In the genomic region with DNA sequence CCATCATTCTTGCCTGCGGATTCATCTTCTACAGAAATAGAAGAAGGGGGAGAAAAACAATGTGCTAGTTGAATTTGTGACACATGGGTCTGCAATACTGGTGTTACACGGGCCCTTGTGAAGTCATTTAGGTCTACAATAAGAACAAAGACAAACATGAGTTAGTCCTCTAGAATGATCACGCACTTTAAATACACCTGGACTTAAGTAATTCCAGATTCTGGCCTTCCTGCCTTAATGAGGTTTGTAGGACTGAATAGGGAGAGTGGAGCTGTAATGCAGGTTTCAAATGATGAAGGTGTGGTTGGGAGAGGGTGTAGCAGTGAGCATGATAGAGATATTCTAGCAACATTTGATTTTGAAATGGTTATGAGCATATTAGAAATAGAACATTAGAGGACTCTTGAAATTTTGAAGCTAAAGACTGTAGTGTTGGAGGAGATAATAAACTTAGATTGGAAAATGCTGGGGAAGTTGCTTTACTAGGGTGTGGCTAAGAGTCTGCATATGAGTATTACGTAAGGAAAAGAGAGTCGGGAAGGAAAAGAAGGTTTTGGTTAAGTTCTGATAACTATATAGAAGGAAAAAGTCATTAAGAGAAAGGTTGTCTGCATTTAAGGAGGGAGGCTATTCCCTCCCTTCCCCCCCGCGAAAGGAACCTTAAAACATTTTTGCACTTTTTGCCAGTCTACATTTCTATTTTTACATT, we compare ENCODE assay signal across 8 cellular contexts. TPM values are rescaled to one million over a fixed set of nuclear protein-coding genes. Genes with fewer than 3 reads are reported as not detected.
DNase-seq lines count a peak whose midpoint lies in the region; ATAC-seq and TF ChIP-seq lines count a peak whose summit lies in the region.

No MANE protein-coding gene starts in this region.

- H3K27ac Mint-ChIP-seq in activated naive CD4-positive, alpha-beta T cell treated with anti-CD3 and anti-CD28 coated beads, Interleukin-2, amount 50 U/mL, for 72 hours = peak overlapping the region; percentile 98 to 99

- peaks cover 30 to 51% of the 10 kb centered on the region in 2 donors for H3K36me3 Mint-ChIP-seq in activated naive CD4-positive, alpha-beta T cell treated with anti-CD3 and anti-CD28 coated beads, Interleukin-2, amount 50 U/mL, for 72 hours

- H3K27me3 ChIP-seq in thymus (ENCODE audit: control insufficient read depth, insufficient read depth) = no peaks in the 10 kb centered on the region

- peak overlapping the region; percentile 74 for H3K4me3 ChIP-seq in thymus (ENCODE audit: low read length)

- H3K9me3 Mint-ChIP-seq in activated naive CD4-positive, alpha-beta T cell treated with anti-CD3 and anti-CD28 coated beads, Interleukin-2, amount 50 U/mL, for 72 hours = no peaks in the 10 kb centered on the region

- H3K36me3 ChIP-seq in thymus (ENCODE audit: control insufficient read depth, insufficient read depth) = no peaks in the 10 kb centered on the region

- H3K27ac ChIP-seq in thymus (ENCODE audit: low read depth) = peak overlapping the region; percentile 95

- 25% methylated on average over 7 of the region's 7 CpGs for WGBS in thymus

- H3K9me3 ChIP-seq in thymus (ENCODE audit: control insufficient read depth) = no peaks in the 10 kb centered on the region

- peaks cover 2% of the 10 kb centered on the region for H3K4me1 ChIP-seq in thymus (ENCODE audit: control insufficient read depth, insufficient read depth, low read length)

- no peak for TF ChIP-seq POLR2A in GM18505 (IDR thresholded peaks at IDR 0.05; ENCODE audit: borderline replicate concordance, extremely low read depth, insufficient read depth, insufficient read length)

- ATAC-seq in activated naive CD4-positive, alpha-beta T cell treated with anti-CD3 and anti-CD28 coated beads, Interleukin-2, amount 50 U/mL, for 72 hours = no peak
- no peak for ATAC-seq in GM18505 (IDR thresholded peaks at IDR 0.05; ENCODE audit: unreplicated experiment)

- DNase-seq in AML-193 (lab: John Stamatoyannopoulos, UW) (peak; percentile 33 to 41), HT1080 (ENCODE audit: low read depth) (peak; percentile 36), iris pigment epithelial cell (ENCODE audit: low read depth) (peak; percentile 28), cortex of kidney (lab: John Stamatoyannopoulos, UW) (no peak)
- no peak for DNase-seq in activated naive CD4-positive, alpha-beta T cell treated with anti-CD3 and anti-CD28 coated beads, Interleukin-2, amount 50 U/mL, for 72 hours (ENCODE audit: low spot score in 2 of 2)
- DNase-seq in activated CD4-positive, alpha-beta T cell treated with anti-CD3 and anti-CD28 coated beads, Interleukin-2, amount 50 U/mL, for 1 hour = no peak

RNA-seq across cellular contexts. Expression of a gene that starts 0.6 kb away (rescaled TPM):
- total RNA-seq in HT1080 (2014; rRNA removed; shearing (Covaris generic)) = 207 and 231 TPM in 2 replicates
- 288 and 353 TPM in 2 replicates for polyA plus RNA-seq in HT1080 (2015; cell fraction: cytosol; rRNA removed)
- 318 and 425 TPM in 2 replicates for polyA plus RNA-seq in HT1080 (2015; cell fraction: nucleus; rRNA removed)
- total RNA-seq in activated naive CD4-positive, alpha-beta T cell treated with anti-CD3 and anti-CD28 coated beads, Interleukin-2, amount 50 U/mL, for 72 hours = 100 to 1,000 TPM; 137 to 158 TPM
- 91.8 TPM for polyA plus RNA-seq in thymus

RNA-seq across cellular contexts. Expression of a gene that starts 0.9 kb away (rescaled TPM):
- total RNA-seq in HT1080 (2014; rRNA removed; shearing (Covaris generic)) = 474 and 568 TPM in 2 replicates
- 332 and 338 TPM in 2 replicates for polyA plus RNA-seq in HT1080 (2015; cell fraction: cytosol; rRNA removed)
- polyA plus RNA-seq in HT1080 (2015; cell fraction: nucleus; rRNA removed) = 124 and 175 TPM in 2 replicates
- 100 to 1,000 TPM in 1 of 2 donors, 10 to 100 TPM in 1; 65.9 to 104 TPM for total RNA-seq in activated naive CD4-positive, alpha-beta T cell treated with anti-CD3 and anti-CD28 coated beads, Interleukin-2, amount 50 U/mL, for 72 hours
- 94.1 TPM for polyA plus RNA-seq in thymus

RNA-seq across cellular contexts. Expression of a gene that starts 55.9 kb away (rescaled TPM):
- 239 and 348 TPM in 2 replicates for total RNA-seq in HT1080 (2014; rRNA removed; shearing (Covaris generic))
- polyA plus RNA-seq in HT1080 (2015; cell fraction: cytosol; rRNA removed) = 248 and 308 TPM in 2 replicates
- 111 and 115 TPM in 2 replicates for polyA plus RNA-seq in HT1080 (2015; cell fraction: nucleus; rRNA removed)
- total RNA-seq in activated naive CD4-positive, alpha-beta T cell treated with anti-CD3 and anti-CD28 coated beads, Interleukin-2, amount 50 U/mL, for 72 hours = 10 to 100 TPM; 84.6 to 87.9 TPM
- 64.5 TPM for polyA plus RNA-seq in thymus

Comparison
In these comparisons a context has a peak if more than half of its experiments do, and no peak if none do; other contexts are left out.
1. DNase-seq: peak in AML-193 (2 of 2), HT1080 (single experiment) and iris pigment epithelial cell (single experiment); none in activated naive CD4-positive, alpha-beta T cell treated with anti-CD3 and anti-CD28 coated beads, Interleukin-2, amount 50 U/mL, for 72 hours (0 of 2), activated CD4-positive, alpha-beta T cell treated with anti-CD3 and anti-CD28 coated beads, Interleukin-2, amount 50 U/mL, for 1 hour (single experiment) and cortex of kidney (single experiment).